In genomic region chr1:228810385-228810784, GRCh38 we compare ENCODE assay signal across 22 cellular contexts.
DNase-seq lines count a peak whose midpoint lies in the region; ATAC-seq, FAIRE-seq and TF ChIP-seq lines count a peak whose summit lies in the region.
"Had no signal": no experiment of that assay in that cellular context is flagged by ENCODE, and none has a peak within 500 bp of the region (broad histone marks: within the 10 kb centered on the region; RNA-seq: fewer than 3 reads in every experiment).

No MANE protein-coding gene starts in this region.

- H3K36me3 ChIP-seq in Peyer's patch (no peaks in the 10 kb centered on the region), hepatocyte (replicated peaks; ENCODE audit: insufficient read depth, low read depth) (no peaks in the 10 kb centered on the region)
- H3K36me3 ChIP-seq: BE2C, SJCRH30, thoracic aorta had no signal

- peak; percentile 21 for ATAC-seq in sciatic nerve

- H3K27ac Mint-ChIP-seq in T-helper 1 cell treated with Interleukin-12 subunit alpha and Interleukin-12 subunit beta and Interleukin-4 antibody, amounts not matched to agents 30 μg/mL and 1 μg/mL, for 36 hours: peak overlapping the region; percentile 92

- H3K4me3 ChIP-seq in Peyer's patch (no peak overlapping the region), hepatocyte (no peak overlapping the region)
- H3K4me3 ChIP-seq: SJCRH30, thoracic aorta had no signal

- FAIRE-seq in HTR-8/SVneo (lab: Jason Lieb, UNC): no peak
- FAIRE-seq: endothelial cell of umbilical vein had no signal

- H3K27me3 ChIP-seq in Peyer's patch: no peaks in the 10 kb centered on the region
- no peaks in the 10 kb centered on the region for H3K27me3 ChIP-seq in hepatocyte
- H3K27me3 ChIP-seq: BE2C had no signal

- DNase-seq in T-helper 1 cell: no peak
- DNase-seq in Peyer's patch: peak in 1 of 3 donors; percentile 51
- DNase-seq in hepatocyte (ENCODE audit: low spot score): no peak
- DNase-seq in sciatic nerve (ENCODE audit: low spot score): no peak
- no peak for DNase-seq in GM10266 (ENCODE audit: extremely low spot score)
- no peak for DNase-seq in HTR-8/SVneo (ENCODE audit: insufficient read length, low spot score)
- no peak for DNase-seq in HK-2 (ENCODE audit: unreplicated experiment)
- DNase-seq: activated CD4-positive, alpha-beta T cell treated with anti-CD3 and anti-CD28 coated beads, Interleukin-2, amount 50 U/mL, for 1 hour; activated T-cell treated with anti-CD3 and anti-CD28 coated beads, Interleukin-2, amount 50 U/mL, for 48 hours; BE2C; DMS 273 treated with DMSO at 0.1 percent for 48 hours; foreskin fibroblast; Karpas-422; NCI-H1105; NCI-H526 treated with DMSO at 0.1 percent for 48 hours; OCI-M1; SJCRH30 had no signal

- H3K27me3 Mint-ChIP-seq in T-helper 1 cell treated with Interleukin-12 subunit alpha and Interleukin-12 subunit beta and Interleukin-4 antibody, amounts not matched to agents 30 μg/mL and 1 μg/mL, for 36 hours (ENCODE audit: low read depth): peaks cover 6% of the 10 kb centered on the region

- peaks cover 57% of the 10 kb centered on the region for H3K4me1 Mint-ChIP-seq in T-helper 1 cell treated with Interleukin-12 subunit alpha and Interleukin-12 subunit beta and Interleukin-4 antibody, amounts not matched to agents 30 μg/mL and 1 μg/mL, for 36 hours (ENCODE audit: low read depth)

- H3K9me3 ChIP-seq in Peyer's patch (no peaks in the 10 kb centered on the region), hepatocyte (ENCODE audit: low read depth) (no peaks in the 10 kb centered on the region)
- H3K9me3 ChIP-seq: BE2C, SJCRH30, thoracic aorta had no signal

- H3K79me2 ChIP-seq in hepatocyte: no peaks in the 10 kb centered on the region
- H3K79me2 ChIP-seq: parathyroid adenoma had no signal

- TF ChIP-seq CTCF in Peyer's patch (IDR thresholded peaks at IDR 0.05): no peak
- TF ChIP-seq CTCF in hepatocyte (IDR thresholded peaks at IDR 0.05; ENCODE audit: poor library complexity): no peak
- no peak for TF ChIP-seq CTCF in GM10266 (IDR thresholded peaks at IDR 0.05; ENCODE audit: control insufficient read depth, insufficient read depth, low read depth, missing control alignments)

- no peak overlapping the region for H3K4me2 ChIP-seq in hepatocyte

- H3K4me1 ChIP-seq in Peyer's patch (peaks cover 0 to 31% (median 5%) of the 10 kb centered on the region in 4 donors), hepatocyte (ENCODE audit: insufficient read depth) (peaks cover 26% of the 10 kb centered on the region)
- H3K4me1 ChIP-seq: BE2C, parathyroid adenoma, SJCRH30 had no signal

- no peak for TF ChIP-seq POLR2A in Peyer's patch (IDR thresholded peaks at IDR 0.05)

- H3K4me3 Mint-ChIP-seq in T-helper 1 cell treated with Interleukin-12 subunit alpha and Interleukin-12 subunit beta and Interleukin-4 antibody, amounts not matched to agents 30 μg/mL and 1 μg/mL, for 36 hours: peak overlapping the region; percentile 47

- no peaks in the 10 kb centered on the region for H4K20me1 ChIP-seq in hepatocyte (ENCODE audit: insufficient read depth, poor library complexity, severe bottlenecking)

- H3K9me2 ChIP-seq in hepatocyte (replicated peaks; ENCODE audit: insufficient read depth): no peaks in the 10 kb centered on the region

- H2AFZ ChIP-seq in hepatocyte: no peak overlapping the region
- H2AFZ ChIP-seq: parathyroid adenoma had no signal

- intact Hi-C loops in sciatic nerve (cut with DNase I): no loop called here

- H3K9me3 Mint-ChIP-seq in T-helper 1 cell treated with Interleukin-12 subunit alpha and Interleukin-12 subunit beta and Interleukin-4 antibody, amounts not matched to agents 30 μg/mL and 1 μg/mL, for 36 hours: peaks cover 10% of the 10 kb centered on the region

- peak overlapping the region in 3 of 4 donors; percentile 37 to 84 (median 70) for H3K27ac ChIP-seq in Peyer's patch
- peak overlapping the region; percentile 87 for H3K27ac ChIP-seq in hepatocyte
- H3K27ac ChIP-seq: 22Rv1, parathyroid adenoma, SJCRH30, thoracic aorta had no signal

- H3K36me3 Mint-ChIP-seq in T-helper 1 cell treated with Interleukin-12 subunit alpha and Interleukin-12 subunit beta and Interleukin-4 antibody, amounts not matched to agents 30 μg/mL and 1 μg/mL, for 36 hours (ENCODE audit: low read depth): peaks cover 20% of the 10 kb centered on the region
